In genomic region chr13:43558942-43559341, GRCh38 we compare ENCODE assay signal across 20 cellular contexts.
"Had no signal": no experiment of that assay in that cellular context is flagged by ENCODE, and none has a peak within 500 bp of the region (broad histone marks: within the 10 kb centered on the region; RNA-seq: fewer than 3 reads in every experiment).

No MANE protein-coding gene starts in this region.

- H3K4me1 Mint-ChIP-seq: activated naive CD8-positive, alpha-beta T cell treated with anti-CD3 and anti-CD28 coated beads, Interleukin-2, amount 10 ng/mL, durations not matched to agents 7 days and 5 days; T-helper 17 cell had no signal

- H3K4me3 Mint-ChIP-seq: activated naive CD8-positive, alpha-beta T cell treated with anti-CD3 and anti-CD28 coated beads, Interleukin-2, amount 10 ng/mL, durations not matched to agents 7 days and 5 days; T-helper 17 cell had no signal

- H3K4me1 ChIP-seq: right lobe of liver, upper lobe of left lung had no signal

- H3K36me3 ChIP-seq: cardiac muscle cell, right lobe of liver, upper lobe of left lung had no signal

- H3K36me3 Mint-ChIP-seq: activated naive CD8-positive, alpha-beta T cell treated with anti-CD3 and anti-CD28 coated beads, Interleukin-2, amount 10 ng/mL, durations not matched to agents 7 days and 5 days had no signal

- DNase-seq: activated CD4-positive, alpha-beta T cell treated with anti-CD3 and anti-CD28 coated beads for 4 hours; activated CD4-positive, alpha-beta T cell treated with anti-CD3 and anti-CD28 coated beads, Interleukin-2, amount 50 U/mL, for 48 hours; activated CD4-positive, CD25-positive, alpha-beta regulatory T cell; activated naive CD4-positive, alpha-beta T cell treated with Interleukin-2 at 50 U/mL for 16 hours; activated naive CD8-positive, alpha-beta T cell treated with anti-CD3 and anti-CD28 coated beads, Interleukin-2, amount 10 ng/mL, durations not matched to agents 7 days and 5 days; activated T-cell treated with anti-CD3 and anti-CD28 coated beads, Interleukin-2, amount 50 U/mL, for 48 hours; effector CD8-positive, alpha-beta T cell; erythroblast; kidney; occipital lobe; right lobe of liver; small intestine; stimulated activated CD4-positive, alpha-beta T cell treated with anti-CD3 and anti-CD28 coated beads, Interleukin-2, amount 100 ng/mL, for 48 hours; stimulated activated naive CD4-positive, alpha-beta T cell; SW 1271; T-helper 17 cell; upper lobe of left lung had no signal

- H3K4me3 ChIP-seq: cardiac muscle cell, right lobe of liver, SK-N-MC, upper lobe of left lung had no signal

- H3K9me3 ChIP-seq: right lobe of liver, upper lobe of left lung had no signal

- ATAC-seq: left lobe of liver, right lobe of liver, T-helper 17 cell had no signal

- H3K9me3 Mint-ChIP-seq: activated naive CD8-positive, alpha-beta T cell treated with anti-CD3 and anti-CD28 coated beads, Interleukin-2, amount 10 ng/mL, durations not matched to agents 7 days and 5 days had no signal

- H3K27me3 ChIP-seq: cardiac muscle cell, right lobe of liver, upper lobe of left lung had no signal

- H3K27ac ChIP-seq: cardiac muscle cell, right lobe of liver, SK-N-MC, upper lobe of left lung had no signal

- H3K27ac Mint-ChIP-seq: activated naive CD8-positive, alpha-beta T cell treated with anti-CD3 and anti-CD28 coated beads, Interleukin-2, amount 10 ng/mL, durations not matched to agents 7 days and 5 days; T-helper 17 cell had no signal
